20 cellular contexts compared by ENCODE assay signal in the genomic region with DNA sequence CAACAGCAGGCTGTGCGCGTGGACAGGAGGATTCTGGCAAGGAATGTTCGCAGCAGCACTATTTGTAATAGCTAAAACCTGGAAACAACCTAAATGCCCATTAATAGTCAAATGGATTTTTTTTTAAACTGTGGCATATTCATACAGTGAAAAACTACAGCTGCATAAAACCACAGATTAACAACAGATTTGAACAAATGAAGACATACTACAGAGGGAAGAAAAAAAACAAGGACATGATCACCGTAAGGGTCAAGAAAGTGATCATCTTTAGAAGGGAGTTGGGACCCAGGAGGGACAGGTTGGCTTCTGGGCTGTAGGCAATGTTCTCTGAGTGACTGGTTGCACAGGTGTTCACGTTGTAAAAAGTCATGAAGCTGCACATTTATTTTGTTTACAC. TPM values are rescaled to one million over a fixed set of nuclear protein-coding genes. Genes with fewer than 3 reads are reported as not detected.
A peak's percentile ranks its signal among the peaks of the same experiment; 100 is the strongest.
DNase-seq lines count a peak whose midpoint lies in the region; ATAC-seq and TF ChIP-seq lines count a peak whose summit lies in the region.
"Had no signal": no experiment of that assay in that cellular context is flagged by ENCODE, and none has a peak within 500 bp of the region (broad histone marks: within the 10 kb centered on the region; RNA-seq: fewer than 3 reads in every experiment).

No MANE protein-coding gene starts in this region.

- H3K9ac ChIP-seq in IMR-90 (ENCODE audit: low read depth, low read length) (no peak overlapping the region), neural progenitor cell (no peak overlapping the region)

- CTCF ChIA-PET in activated CD8-positive, alpha-beta memory T cell treated with anti-CD3 and anti-CD28 coated beads, Interleukin-2, amount 10 ng/mL, durations not matched to agents 7 days and 5 days (lab: Charles Lee): interaction anchor here (0.7 to 3.0 kb wide), 7 partner anchors 30 to 221 kb away, joined by 3 to 30 read pairs (median 4); no protein-coding TSS in a partner anchor
- CTCF ChIA-PET in IMR-90 (lab: Yijun Ruan, JAX): interaction anchor here (1.3 to 2.6 kb wide), 3 partner anchors 9 to 99 kb away, joined by 4 to 13 read pairs (median 10); no protein-coding TSS in a partner anchor

- H3K36me3 ChIP-seq in IMR-90 (ENCODE audit: control insufficient read depth, insufficient read depth, low read length) (peaks cover 1% of the 10 kb centered on the region; the same call in 1 of the 2 replicates), neural progenitor cell (no peaks in the 10 kb centered on the region)
- H3K36me3 ChIP-seq: right lobe of liver had no signal

- H3K4me2 ChIP-seq in IMR-90 (ENCODE audit: low read depth, low read length): no peak overlapping the region
- H3K4me2 ChIP-seq in neural progenitor cell: no peak overlapping the region

- H3K4ac ChIP-seq in IMR-90 (ENCODE audit: low read depth, low read length): no peak overlapping the region

- no TSS peak for BruUV-seq in IMR-90 (replicated peaks; lab: Mats Ljungman, UMichigan)

- peaks cover 15% of the 10 kb centered on the region; the same call in 1 of the 2 replicates for H3K4me1 ChIP-seq in IMR-90 (ENCODE audit: control insufficient read depth, insufficient read depth, low read length)
- H3K4me1 ChIP-seq in neural progenitor cell: peaks cover 14% of the 10 kb centered on the region

- H3K4me3 Mint-ChIP-seq in activated CD8-positive, alpha-beta memory T cell treated with anti-CD3 and anti-CD28 coated beads, Interleukin-2, amount 10 ng/mL, durations not matched to agents 7 days and 5 days: peak overlapping the region; percentile 19
- H3K4me3 Mint-ChIP-seq in neural progenitor cell: peak overlapping the region; percentile 9

- H3K9me3 ChIP-seq in IMR-90 (ENCODE audit: control insufficient read depth, insufficient read depth, low read length): no peaks in the 10 kb centered on the region
- no peaks in the 10 kb centered on the region for H3K9me3 ChIP-seq in neural progenitor cell (ENCODE audit: low read depth)
- H3K9me3 ChIP-seq: A549, right lobe of liver had no signal

- peaks cover 23% of the 10 kb centered on the region for H3K27me3 ChIP-seq in IMR-90 (ENCODE audit: control insufficient read depth, insufficient read depth, low read length)
- peaks cover 66% of the 10 kb centered on the region for H3K27me3 ChIP-seq in neural progenitor cell
- H3K27me3 ChIP-seq: right lobe of liver had no signal

- H2AFZ ChIP-seq in IMR-90 (replicated peaks; ENCODE audit: low read length, poor library complexity): no peak overlapping the region
- no peak overlapping the region for H2AFZ ChIP-seq in neural progenitor cell (replicated peaks)

- no peak overlapping the region for H4K5ac ChIP-seq in IMR-90 (ENCODE audit: low read depth, low read length)

- H3K79me1 ChIP-seq in IMR-90 (ENCODE audit: low read depth in 1 of 2, low read length in 2 of 2): 0 out of 4 replicates have a peak, but pooled peaks cover 0 to 3% of the 10 kb centered on the region in 2 experiments

- H3K14ac ChIP-seq in IMR-90 (replicated peaks; ENCODE audit: low read depth, low read length): no peak overlapping the region

- in situ Hi-C loops in IMR-90 (cut with MboI; ENCODE audit: low sequenced_read_pairs): no loop called here

- no peak for TF ChIP-seq RAD21 in IMR-90 (IDR thresholded peaks at IDR 0.05; ENCODE audit: low read length)

- peaks cover 8% of the 10 kb centered on the region for H3K36me3 Mint-ChIP-seq in activated CD8-positive, alpha-beta memory T cell treated with anti-CD3 and anti-CD28 coated beads, Interleukin-2, amount 10 ng/mL, durations not matched to agents 7 days and 5 days
- no peaks in the 10 kb centered on the region for H3K36me3 Mint-ChIP-seq in neural progenitor cell

- no peak overlapping the region for H2AK9ac ChIP-seq in IMR-90 (replicated peaks; ENCODE audit: low read depth, low read length, poor library complexity)

- H3K27ac ChIP-seq in IMR-90 (ENCODE audit: insufficient read depth, low read length): no peak overlapping the region
- H3K27ac ChIP-seq in neural progenitor cell: no peak overlapping the region
- H3K27ac ChIP-seq: C4-2B had no signal

- H2BK20ac ChIP-seq in IMR-90 (ENCODE audit: low read depth, low read length): no peak overlapping the region; the same call in 1 of the 2 replicates

- no peak overlapping the region for H4K91ac ChIP-seq in IMR-90 (ENCODE audit: insufficient read depth, low read depth, low read length)

- H3F3A ChIP-seq in neural progenitor cell (ENCODE audit: low read depth): peaks cover 24% of the 10 kb centered on the region

- no peak overlapping the region for H3K18ac ChIP-seq in IMR-90 (ENCODE audit: low read depth, low read length)

- DNase-seq in activated CD8-positive, alpha-beta memory T cell treated with anti-CD3 and anti-CD28 coated beads, Interleukin-2, amount 10 ng/mL, durations not matched to agents 7 days and 5 days: no peak
- DNase-seq in activated CD8-positive, alpha-beta memory T cell treated with anti-CD3 and anti-CD28 coated beads, Interleukin-2, amount 50 U/mL, for 4 hours: no peak
- DNase-seq in IMR-90: no peak
- peak; percentile 29 for DNase-seq in cerebellar cortex (ENCODE audit: low spot score)
- no peak for DNase-seq in neural progenitor cell (ENCODE audit: low spot score)
- DNase-seq: activated B cell treated with CpG ODN at 0.5 μM for 24 hours; hypothalamus; MV-4-11; NCI-H2081 treated with DMSO at 0.1 percent for 48 hours; nucleus accumbens; right lobe of liver; stimulated activated naive CD4-positive, alpha-beta T cell treated with Interleukin-2 at 50 U/mL for 16 hours; trophoblast cell had no signal

- no peak overlapping the region for H3K56ac ChIP-seq in IMR-90 (ENCODE audit: extremely low read depth, insufficient read depth, low read length)

- TF ChIP-seq CTCF in IMR-90 (conservative IDR thresholded peaks at IDR 0.05; ENCODE audit: low read depth, low read length) (no peak), neural progenitor cell (IDR thresholded peaks at IDR 0.05) (no peak)

- H3K4me3 ChIP-seq in IMR-90 (ENCODE audit: insufficient read depth, low read depth, low read length): no peak overlapping the region
- H3K4me3 ChIP-seq in neural progenitor cell: no peak overlapping the region

- no peaks in the 10 kb centered on the region for H3K79me2 ChIP-seq in neural progenitor cell (ENCODE audit: low read depth)

- no peak overlapping the region for H2BK5ac ChIP-seq in IMR-90 (ENCODE audit: low read depth, low read length, poor library complexity, severe bottlenecking)

- POLR2A ChIA-PET in IMR-90 (lab: Charles Lee; ENCODE audit: unreplicated experiment): no interaction called here

- H3K9me1 ChIP-seq in IMR-90 (ENCODE audit: insufficient read depth, low read length): no peaks in the 10 kb centered on the region

- no peak for ATAC-seq in activated CD8-positive, alpha-beta memory T cell treated with anti-CD3 and anti-CD28 coated beads, Interleukin-2, amount 10 ng/mL, durations not matched to agents 7 days and 5 days
- ATAC-seq in IMR-90 (ENCODE audit: low read depth) (no peak), HG02642 (IDR thresholded peaks at IDR 0.05; ENCODE audit: poor library complexity, unreplicated experiment) (no peak), GM21717 (IDR thresholded peaks at IDR 0.05; ENCODE audit: unreplicated experiment) (no peak), GM18498 (IDR thresholded peaks at IDR 0.05; ENCODE audit: unreplicated experiment) (no peak)

- H3K27ac Mint-ChIP-seq in activated CD8-positive, alpha-beta memory T cell treated with anti-CD3 and anti-CD28 coated beads, Interleukin-2, amount 10 ng/mL, durations not matched to agents 7 days and 5 days: no peak overlapping the region
- no peak overlapping the region for H3K27ac Mint-ChIP-seq in neural progenitor cell
- H3K27ac Mint-ChIP-seq: activated B cell treated with CpG ODN at 0.5 μM for 24 hours; activated naive CD4-positive, alpha-beta T cell treated with anti-CD3 and anti-CD28 coated beads for 36 hours; H9 had no signal

- H3K4me1 Mint-ChIP-seq in activated CD8-positive, alpha-beta memory T cell treated with anti-CD3 and anti-CD28 coated beads, Interleukin-2, amount 10 ng/mL, durations not matched to agents 7 days and 5 days: peaks cover 18% of the 10 kb centered on the region
- H3K4me1 Mint-ChIP-seq in neural progenitor cell: peaks cover 11% of the 10 kb centered on the region

- no peak overlapping the region for H2AK5ac ChIP-seq in IMR-90 (ENCODE audit: low read depth, low read length)

- intact Hi-C loops in IMR-90 (cut with micrococcal nuclease): no loop called here

- no peak overlapping the region for H2BK15ac ChIP-seq in IMR-90 (ENCODE audit: low read depth, low read length)

- H3K27me3 Mint-ChIP-seq in activated CD8-positive, alpha-beta memory T cell treated with anti-CD3 and anti-CD28 coated beads, Interleukin-2, amount 10 ng/mL, durations not matched to agents 7 days and 5 days: peaks cover 50% of the 10 kb centered on the region
- H3K27me3 Mint-ChIP-seq in neural progenitor cell (ENCODE audit: insufficient read depth, low read depth): peaks cover 52% of the 10 kb centered on the region

- H3K9me3 Mint-ChIP-seq in activated CD8-positive, alpha-beta memory T cell treated with anti-CD3 and anti-CD28 coated beads, Interleukin-2, amount 10 ng/mL, durations not matched to agents 7 days and 5 days (ENCODE audit: low read depth): no peaks in the 10 kb centered on the region
- H3K9me3 Mint-ChIP-seq in neural progenitor cell: peaks cover 16% of the 10 kb centered on the region
- H3K9me3 Mint-ChIP-seq: activated B cell treated with CpG ODN at 0.5 μM for 24 hours; activated naive CD4-positive, alpha-beta T cell treated with anti-CD3 and anti-CD28 coated beads for 36 hours had no signal

- no peak overlapping the region for H2BK120ac ChIP-seq in IMR-90 (ENCODE audit: low read depth, low read length)

- no CpG with 5 or more reads among the region's 5 CpGs for WGBS in IMR-90 (ENCODE audit: extremely low coverage in 2 of 2, insufficient read length in 1 of 2), 2 experiments

- no peak overlapping the region for H4K8ac ChIP-seq in IMR-90 (ENCODE audit: low read depth in 2 of 2, low read length in 2 of 2)

- TF ChIP-seq POLR2A in IMR-90 (IDR thresholded peaks at IDR 0.05; ENCODE audit: low read depth, low read length): no peak

- 0 out of 2 replicates have a peak overlapping the region, but pooled peaks have one; percentile 37 for H3K23ac ChIP-seq in IMR-90 (ENCODE audit: low read depth, low read length)

- dilution Hi-C loops in IMR-90 (cut with HindIII; ENCODE audit: low sequenced_read_pairs, unreplicated experiment): no loop called here

- H4K20me1 ChIP-seq in IMR-90 (ENCODE audit: insufficient read depth, low read length) (no peaks in the 10 kb centered on the region), neural progenitor cell (ENCODE audit: low read depth) (peaks cover 6% of the 10 kb centered on the region)

RNA-seq across cellular contexts. Expression of gene TMOD1, which starts 1.2 kb away (rescaled TPM):
- 1 to 10 TPM in 1 of 2 experiments, under 1 TPM in 1; 0.88 to 1.0 TPM for total RNA-seq in activated CD8-positive, alpha-beta memory T cell treated with anti-CD3 and anti-CD28 coated beads, Interleukin-2, amount 10 ng/mL, durations not matched to agents 7 days and 5 days
- total RNA-seq in IMR-90 (2012; rRNA removed): 0.18 and 0.28 TPM in 2 replicates
- polyA plus RNA-seq in IMR-90 (2012; rRNA removed): 0.19 and 0.38 TPM in 2 replicates
- polyA plus RNA-seq in IMR-90 (2012; cell fraction: cytosol; rRNA removed): 0.16 and 0.26 TPM in 2 replicates
- 0.10 and 0.66 TPM in 2 replicates for polyA plus RNA-seq in IMR-90 (2012; cell fraction: nucleus; rRNA removed; ENCODE audit: low replicate concordance)
- 0.15 TPM in 1 of 2 replicates, not detected in the other for total RNA-seq in neural progenitor cell (ENCODE audit: low replicate concordance)
